In the genomic region with DNA sequence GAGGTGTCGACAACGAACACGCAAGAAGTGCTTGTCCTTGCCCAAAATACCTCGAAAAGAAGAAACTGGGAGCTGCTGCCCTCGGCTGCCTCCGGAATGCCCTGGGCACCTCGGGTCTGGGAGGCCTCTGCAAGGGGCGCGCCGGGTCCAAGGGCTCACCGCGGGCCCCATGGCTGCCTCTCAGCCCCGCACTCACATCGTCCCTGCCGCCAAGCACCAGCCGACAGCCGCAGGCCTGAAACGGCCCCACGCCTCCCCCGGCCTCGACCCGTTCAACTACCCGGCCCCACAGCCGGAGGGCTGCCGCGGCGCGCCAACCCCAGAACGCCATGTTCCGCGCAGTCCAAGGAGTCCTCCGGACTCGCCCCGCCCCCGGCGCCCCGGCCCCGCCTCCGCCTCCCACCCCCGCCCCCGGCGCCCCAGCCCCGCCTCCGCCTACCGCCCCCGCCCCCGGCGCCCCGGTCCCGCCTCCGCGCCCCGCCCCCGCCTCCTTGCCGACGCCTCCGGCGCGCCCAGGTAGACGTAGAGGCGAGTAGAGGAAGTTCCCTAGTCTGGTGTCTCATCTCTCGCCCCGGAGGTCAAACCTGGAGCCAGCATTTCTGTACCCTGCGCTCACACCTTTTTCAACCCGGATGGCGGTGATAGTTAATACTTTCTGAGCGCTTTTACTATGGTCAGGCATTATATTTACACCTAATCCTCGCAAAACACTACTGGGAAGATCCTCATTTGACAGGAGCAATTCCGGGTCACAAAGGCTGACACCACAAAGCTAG, we compare ENCODE assay signal across 8 cellular contexts. TPM values are rescaled to one million over a fixed set of nuclear protein-coding genes. Genes with fewer than 3 reads are reported as not detected.
DNase-seq lines count a peak whose midpoint lies in the region; ATAC-seq and TF ChIP-seq lines count a peak whose summit lies in the region.

SIRT3 (minus strand) TSS at position 345 of the 776 bp plus-strand sequence; CDS start at position 331, 14 bp downstream.

- H3K36me3 ChIP-seq in Panc1 (ENCODE audit: control insufficient read depth, insufficient read depth, low read length) = peaks cover 10% of the 10 kb centered on the region
- peaks cover 0 to 39% (median 15%) of the 10 kb centered on the region in 4 donors for H3K36me3 ChIP-seq in esophagus muscularis mucosa
- H3K36me3 ChIP-seq in muscle layer of duodenum (ENCODE audit: control insufficient read depth in 1 of 2, insufficient read depth in 2 of 2, low read length in 2 of 2) = peaks cover 12 to 19% of the 10 kb centered on the region in 2 donors

- H3K9me3 ChIP-seq in Panc1 (ENCODE audit: control insufficient read depth, insufficient read depth, low read depth, low read length) = no peaks in the 10 kb centered on the region
- H3K9me3 ChIP-seq in esophagus muscularis mucosa = no peaks in the 10 kb centered on the region
- no peaks in the 10 kb centered on the region for H3K9me3 ChIP-seq in muscle layer of duodenum (ENCODE audit: control insufficient read depth in 1 of 2, low read length in 2 of 2)

- H3K4me3 Mint-ChIP-seq in activated T-cell treated with anti-CD3 and anti-CD28 coated beads, Interleukin-2, amount 50 U/mL, for 4 hours = peak within 1 kb of the TSS; percentile 97

- H3K27ac ChIP-seq in Panc1 (ENCODE audit: low read length) (peak within 1 kb of the TSS; percentile 97), esophagus muscularis mucosa (replicated peaks in 1 of 4) (peak within 1 kb of the TSS; percentile 85 to 98 (median 96)), muscle layer of duodenum (ENCODE audit: low read length) (peak within 1 kb of the TSS; percentile 97)

- TF ChIP-seq EP300 in esophagus muscularis mucosa (IDR thresholded peaks at IDR 0.05) = no peak

- no peaks in the 10 kb centered on the region for H3K9me3 Mint-ChIP-seq in activated T-cell treated with anti-CD3 and anti-CD28 coated beads, Interleukin-2, amount 50 U/mL, for 4 hours

- peaks cover 41% of the 10 kb centered on the region for H3K4me1 Mint-ChIP-seq in activated T-cell treated with anti-CD3 and anti-CD28 coated beads, Interleukin-2, amount 50 U/mL, for 4 hours (ENCODE audit: low read depth)

- in situ Hi-C loops in Panc1 (cut with HindIII; ENCODE audit: low pct_unique_long_range_greater_than_20kb, low sequenced_read_pairs) = no loop called here

- peak; percentile 42 for TF ChIP-seq POLR2A in esophagus muscularis mucosa (IDR thresholded peaks at IDR 0.05; ENCODE audit: low read depth)

- H3K36me3 Mint-ChIP-seq in activated T-cell treated with anti-CD3 and anti-CD28 coated beads, Interleukin-2, amount 50 U/mL, for 4 hours (ENCODE audit: insufficient read depth) = peaks cover 18% of the 10 kb centered on the region

- TF ChIP-seq CTCF in Panc1 (IDR thresholded peaks at IDR 0.05) (no peak), esophagus muscularis mucosa (IDR thresholded peaks at IDR 0.05) (peak in 2 of 3 experiments; percentile 14 to 44)

- H3K27me3 Mint-ChIP-seq in activated T-cell treated with anti-CD3 and anti-CD28 coated beads, Interleukin-2, amount 50 U/mL, for 4 hours (ENCODE audit: low read depth) = no peaks in the 10 kb centered on the region

- CTCF ChIA-PET in Panc1 (lab: Charles Lee) = interaction anchor here (2.1 kb wide), 1 partner anchor 15 kb away, joined by 6 read pairs; no protein-coding TSS in a partner anchor

- H3K4me1 ChIP-seq in Panc1 (ENCODE audit: control insufficient read depth, insufficient read depth, low read length) (peaks cover 26% of the 10 kb centered on the region), esophagus muscularis mucosa (peaks cover 26 to 34% (median 29%) of the 10 kb centered on the region in 4 donors), muscle layer of duodenum (ENCODE audit: control insufficient read depth in 1 of 2, insufficient read depth in 2 of 2, low read length in 2 of 2) (peaks cover 8 to 23% of the 10 kb centered on the region in 2 donors)

- DNase-seq in DMS153 (lab: John Stamatoyannopoulos, UW) (peak; percentile 68), HuH-7.5 (ENCODE audit: low spot score) (peak; percentile 81), Panc1 (ENCODE audit: low read depth, low spot score) (peak; percentile 60), esophagus muscularis mucosa (ENCODE audit: extremely low spot score) (peak; percentile 93)
- DNase-seq in activated T-cell treated with anti-CD3 and anti-CD28 coated beads, Interleukin-2, amount 50 U/mL, for 4 hours = peak; percentile 77
- peak; percentile 71 to 76 for DNase-seq in stimulated activated CD8-positive, alpha-beta memory T cell treated with anti-CD3 and anti-CD28 coated beads, Interleukin-7, amount 100 ng/mL, for 4 hours (ENCODE audit: low read depth in 2 of 2)

- H3K4me3 ChIP-seq in Panc1 (ENCODE audit: low read depth in 2 of 2, low read length in 2 of 2) (peak within 1 kb of the TSS; percentile 87 to 98), esophagus muscularis mucosa (peak within 1 kb of the TSS; percentile 72 to 100 (median 96)), muscle layer of duodenum (ENCODE audit: low read depth in 1 of 2, low read length in 2 of 2) (peak within 1 kb of the TSS; percentile 70 to 94)

- POLR2A ChIA-PET in Panc1 (lab: Charles Lee) = interaction anchor here (1.1 kb wide), 1 partner anchor 31 kb away, joined by 12 read pairs; no protein-coding TSS in a partner anchor

- BruUV-seq in Panc1 (replicated peaks; lab: Mats Ljungman, UMichigan) = no TSS peak

- intact Hi-C loops in Panc1 (cut with micrococcal nuclease; ENCODE audit: unreplicated experiment) = no loop called here
- intact Hi-C loops in esophagus muscularis mucosa (cut with DNase I) = loop anchor here (2.0 kb wide), 1 partner anchor 29 kb away; the partner anchor contains the start of genes BET1L and RIC8A

- ATAC-seq in GM21526 (IDR thresholded peaks at IDR 0.05; ENCODE audit: low FRiP score, unreplicated experiment) = peak; percentile 72
- peak; percentile 94 for ATAC-seq in Panc1
- ATAC-seq in activated T-cell treated with anti-CD3 and anti-CD28 coated beads, Interleukin-2, amount 50 U/mL, for 4 hours = peak; percentile 73 to 74

- no peaks in the 10 kb centered on the region for H3K27me3 ChIP-seq in Panc1 (ENCODE audit: control insufficient read depth, insufficient read depth, low read length)
- no peaks in the 10 kb centered on the region for H3K27me3 ChIP-seq in esophagus muscularis mucosa
- H3K27me3 ChIP-seq in muscle layer of duodenum (ENCODE audit: low read depth, low read length) = no peaks in the 10 kb centered on the region

- WGBS in esophagus muscularis mucosa = 2% methylated on average over 11 of the region's 69 CpGs

RNA-seq across cellular contexts. Expression of gene SIRT3, which starts in this region (rescaled TPM):
- total RNA-seq in Panc1 (2021; ENCODE audit: unreplicated experiment) = 37.5 TPM
- 56.2 TPM for polyA plus RNA-seq in Panc1 (2012; ENCODE audit: insufficient read length)
- total RNA-seq in activated T-cell treated with anti-CD3 and anti-CD28 coated beads, Interleukin-2, amount 50 U/mL, for 4 hours = 10 to 100 TPM in 1 of 3 donors, 1 to 10 TPM in 2; 7.0 to 12.6 (median 8.3) TPM
- 10 to 100 TPM in 3 of 4 donors, 1 to 10 TPM in 1; 7.9 to 20.1 (median 14.0) TPM for total RNA-seq in esophagus muscularis mucosa

Comparison
In these comparisons a context has a peak if more than half of its experiments do, and no peak if none do; other contexts are left out.
1. Peak in every context shown above with its lines: DNase-seq, ATAC-seq, H3K4me3 ChIP-seq and H3K27ac ChIP-seq.